1 cellular context compared by ENCODE assay signal in genomic region chr2:154495455-154495868, GRCh38.
TF ChIP-seq lines count a peak whose summit lies in the region.

No MANE protein-coding gene starts in this region.

TF ChIP-seq in GM12878, 131 proteins besides CTCF, POLR2A, EP300 and RAD21 (continued from another document):
- no peak for TF ChIP-seq BCLAF1 (IDR thresholded peaks at IDR 0.05)
- TF ChIP-seq SKIL (IDR thresholded peaks at IDR 0.05; ENCODE audit: low read depth, poor library complexity, severe bottlenecking): peak; percentile 52
- TF ChIP-seq ATF7 (IDR thresholded peaks at IDR 0.05; ENCODE audit: low read depth): peak; percentile 78
- TF ChIP-seq MTA2 (IDR thresholded peaks at IDR 0.05; ENCODE audit: low read depth): peak; percentile 80
- TF ChIP-seq IRF5 (IDR thresholded peaks at IDR 0.05; ENCODE audit: borderline replicate concordance): no peak
- TF ChIP-seq PKNOX1 (IDR thresholded peaks at IDR 0.05): peak; percentile 57
- peak; percentile 30 for TF ChIP-seq CUX1 (IDR thresholded peaks at IDR 0.05; ENCODE audit: insufficient replicate concordance, low read depth, low read length)
- TF ChIP-seq IKZF2 (IDR thresholded peaks at IDR 0.05): peak in 1 of 2 experiments; percentile 41; a peak in 2 of 4 replicates
- TF ChIP-seq CEBPB (IDR thresholded peaks at IDR 0.05; ENCODE audit: borderline replicate concordance in 1 of 2, low read depth in 2 of 2, low read length in 2 of 2): 0 out of 4 replicates have a peak, but pooled peaks of 1 of the 2 experiments have one; percentile 23
- 0 out of 2 replicates have a peak, but pooled peaks have one; percentile 12 for TF ChIP-seq RELB (IDR thresholded peaks at IDR 0.05; ENCODE audit: low read depth)
